ENCODE assay signal across 20 cellular contexts in the genomic region with DNA sequence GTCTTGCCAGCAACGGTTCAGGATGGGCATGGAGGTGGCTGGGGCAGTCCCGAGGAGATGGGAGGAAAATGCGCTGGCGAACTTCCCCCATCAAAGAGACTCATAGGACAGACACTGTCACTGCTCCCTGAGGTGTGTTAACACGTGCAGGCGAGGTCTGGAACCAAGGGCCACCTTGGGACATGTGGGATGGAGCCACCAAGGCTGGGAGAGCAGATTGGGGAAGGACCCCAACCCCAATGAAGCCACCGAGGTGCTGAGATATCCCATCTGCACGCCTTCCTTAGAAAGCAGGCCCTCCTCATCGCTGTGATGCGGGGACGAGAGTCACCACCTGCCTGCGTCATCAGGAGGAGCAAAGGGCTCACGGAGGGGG. TPM values are rescaled to one million over a fixed set of nuclear protein-coding genes. Genes with fewer than 3 reads are reported as not detected.
"Had no signal": no experiment of that assay in that cellular context is flagged by ENCODE, and none has a peak within 500 bp of the region (broad histone marks: within the 10 kb centered on the region; RNA-seq: fewer than 3 reads in every experiment).

No MANE protein-coding gene starts in this region.

- H3K36me3 ChIP-seq: prostate gland, stomach had no signal

- H3K9me3 ChIP-seq: prostate gland had no signal

- H3K4me2 ChIP-seq: smooth muscle cell had no signal

- H3K4me1 Mint-ChIP-seq: activated CD4-positive, alpha-beta T cell treated with anti-CD3 and anti-CD28 coated beads, Interleukin-2, amount 10 ng/mL, durations not matched to agents 7 days and 5 days; activated naive CD8-positive, alpha-beta T cell treated with anti-CD3 and anti-CD28 coated beads, Interleukin-2, amount 10 ng/mL, durations not matched to agents 7 days and 5 days; naive thymus-derived CD4-positive, alpha-beta T cell had no signal

- H3K27me3 ChIP-seq: body of pancreas had no signal

- H3K27ac ChIP-seq: body of pancreas, epithelial cell of prostate, prostate gland, stomach had no signal

- H3K4me1 ChIP-seq: body of pancreas, prostate gland, stomach had no signal

- H3K27ac Mint-ChIP-seq: activated CD4-positive, alpha-beta T cell treated with anti-CD3 and anti-CD28 coated beads, Interleukin-2, amount 10 ng/mL, durations not matched to agents 7 days and 5 days; activated CD8-positive, alpha-beta T cell treated with anti-CD3 and anti-CD28 coated beads, Interleukin-2, amount 10 ng/mL, durations not matched to agents 7 days and 5 days; activated naive CD8-positive, alpha-beta T cell treated with anti-CD3 and anti-CD28 coated beads, Interleukin-2, amount 10 ng/mL, durations not matched to agents 7 days and 5 days; naive thymus-derived CD4-positive, alpha-beta T cell; stimulated activated effector memory CD8-positive, alpha-beta T cell treated with anti-CD3 and anti-CD28 coated beads, Interleukin-12 subunit alpha, Interleukin-12 subunit beta, amount 100 ng/mL, for 72 hours; type B pancreatic cell had no signal

- DNase-seq: activated CD4-positive, alpha-beta T cell treated with anti-CD3 and anti-CD28 coated beads, Interleukin-2, amount 10 ng/mL, durations not matched to agents 7 days and 5 days; activated CD4-positive, CD25-positive, alpha-beta regulatory T cell; activated CD8-positive, alpha-beta T cell treated with anti-CD3 and anti-CD28 coated beads, Interleukin-2, amount 10 ng/mL, durations not matched to agents 7 days and 5 days; activated naive CD8-positive, alpha-beta T cell treated with anti-CD3 and anti-CD28 coated beads, Interleukin-2, amount 10 ng/mL, durations not matched to agents 7 days and 5 days; body of pancreas; foreskin fibroblast; mesenchymal stem cell; naive thymus-derived CD4-positive, alpha-beta T cell; nucleus accumbens; right cardiac atrium; stimulated activated CD4-positive, alpha-beta T cell treated with anti-CD3 and anti-CD28 coated beads, Interleukin-4, amount 100 ng/mL, for 24 hours; stomach; T-helper 1 cell; T1000 had no signal

- H3K4me3 ChIP-seq: body of pancreas, prostate gland, smooth muscle cell, stomach had no signal

- H3K9me3 Mint-ChIP-seq: type B pancreatic cell had no signal

- H3K4me3 Mint-ChIP-seq: activated CD4-positive, alpha-beta T cell treated with anti-CD3 and anti-CD28 coated beads, Interleukin-2, amount 10 ng/mL, durations not matched to agents 7 days and 5 days; activated CD8-positive, alpha-beta T cell treated with anti-CD3 and anti-CD28 coated beads, Interleukin-2, amount 10 ng/mL, durations not matched to agents 7 days and 5 days; activated naive CD8-positive, alpha-beta T cell treated with anti-CD3 and anti-CD28 coated beads, Interleukin-2, amount 10 ng/mL, durations not matched to agents 7 days and 5 days; stimulated activated effector memory CD8-positive, alpha-beta T cell treated with anti-CD3 and anti-CD28 coated beads, Interleukin-12 subunit alpha, Interleukin-12 subunit beta, amount 100 ng/mL, for 72 hours; type B pancreatic cell had no signal

- H3K36me3 Mint-ChIP-seq: stimulated activated effector memory CD8-positive, alpha-beta T cell treated with anti-CD3 and anti-CD28 coated beads, Interleukin-12 subunit alpha, Interleukin-12 subunit beta, amount 100 ng/mL, for 72 hours; type B pancreatic cell had no signal

- ATAC-seq: activated CD8-positive, alpha-beta T cell treated with anti-CD3 and anti-CD28 coated beads, Interleukin-2, amount 10 ng/mL, durations not matched to agents 7 days and 5 days; body of pancreas; naive thymus-derived CD4-positive, alpha-beta T cell; right cardiac atrium; stimulated activated effector memory CD8-positive, alpha-beta T cell treated with anti-CD3 and anti-CD28 coated beads, Interleukin-12 subunit alpha, Interleukin-12 subunit beta, amount 100 ng/mL, for 72 hours had no signal

RNA-seq across cellular contexts. Expression of a gene that starts 16.9 kb away (rescaled TPM):
- total RNA-seq: glomerular endothelial cell had no signal
